Comparison of ENCODE assay signal across 30 cellular contexts in genomic region chr13:35702316-35702715, GRCh38.
"Had no signal": no experiment of that assay in that cellular context is flagged by ENCODE, and none has a peak within 500 bp of the region (broad histone marks: within the 10 kb centered on the region; RNA-seq: fewer than 3 reads in every experiment).

No MANE protein-coding gene starts in this region.

- H3K27me3 ChIP-seq: body of pancreas, colonic mucosa, esophagus squamous epithelium, gastroesophageal sphincter had no signal

- DNase-seq: activated B cell treated with CpG ODN at 0.5 μM for 24 hours; activated CD4-positive, alpha-beta T cell treated with anti-CD3 and anti-CD28 coated beads for 48 hours; activated CD4-positive, alpha-beta T cell treated with anti-CD3 and anti-CD28 coated beads, Interleukin-2, amount 50 U/mL, for 1 hour; activated CD4-positive, alpha-beta T cell treated with anti-CD3 and anti-CD28 coated beads, Interleukin-2, amount 50 U/mL, for 48 hours; activated CD8-positive, alpha-beta memory T cell treated with anti-CD3 and anti-CD28 coated beads for 24 hours; activated CD8-positive, alpha-beta T cell treated with anti-CD3 and anti-CD28 coated beads for 36 hours; activated effector memory CD4-positive, alpha-beta T cell treated with Interleukin-2 at 50 U/mL for 16 hours; activated gamma-delta T cell treated with Interleukin-2 at 50 U/mL for 16 hours; activated naive CD4-positive, alpha-beta T cell treated with anti-CD3 and anti-CD28 coated beads, Interleukin-2, amount 50 U/mL, for 16 hours; activated naive CD4-positive, alpha-beta T cell treated with Interleukin-2 at 50 U/mL for 16 hours; activated T-cell treated with anti-CD3 and anti-CD28 coated beads, Interleukin-2, amount 50 U/mL, for 4 hours; amniotic stem cell; anterior cingulate cortex; body of pancreas; central memory CD4-positive, alpha-beta T cell; cerebellar nuclear complex; colonic mucosa; effector CD8-positive, alpha-beta T cell; esophagus squamous epithelium; foreskin melanocyte; T-helper 1 cell; T-helper 17 cell; T1000; WERI-Rb-1 had no signal

- FAIRE-seq: endometrium, endothelial cell of umbilical vein had no signal

- H3K36me3 ChIP-seq: colonic mucosa, esophagus squamous epithelium, gastroesophageal sphincter, WERI-Rb-1 had no signal

- H3K27ac ChIP-seq: body of pancreas, colonic mucosa, epithelial cell of prostate, esophagus squamous epithelium, gastroesophageal sphincter, WERI-Rb-1 had no signal

- H3K4me3 ChIP-seq: body of pancreas, colonic mucosa, esophagus squamous epithelium, gastroesophageal sphincter had no signal

- ATAC-seq: activated CD4-positive, CD25-positive, alpha-beta regulatory T cell treated with anti-CD3 and anti-CD28 coated beads, Interleukin-2, amount 50 U/mL, for 24 hours; activated CD8-positive, alpha-beta T cell treated with anti-CD3 and anti-CD28 coated beads for 36 hours; activated T-cell treated with anti-CD3 and anti-CD28 coated beads, Interleukin-2, amount 50 U/mL, for 4 hours; activated T-helper 17 cell treated with anti-CD3 and anti-CD28 coated beads, Interleukin-2, amount 50 U/mL, for 72 hours; body of pancreas; gastroesophageal sphincter; T-helper 17 cell had no signal

- H3K4me1 ChIP-seq: body of pancreas, colonic mucosa had no signal

- H3K9me3 ChIP-seq: body of pancreas, colonic mucosa, esophagus squamous epithelium, gastroesophageal sphincter had no signal
